ENCODE assay signal across 8 cellular contexts in the genomic region with DNA sequence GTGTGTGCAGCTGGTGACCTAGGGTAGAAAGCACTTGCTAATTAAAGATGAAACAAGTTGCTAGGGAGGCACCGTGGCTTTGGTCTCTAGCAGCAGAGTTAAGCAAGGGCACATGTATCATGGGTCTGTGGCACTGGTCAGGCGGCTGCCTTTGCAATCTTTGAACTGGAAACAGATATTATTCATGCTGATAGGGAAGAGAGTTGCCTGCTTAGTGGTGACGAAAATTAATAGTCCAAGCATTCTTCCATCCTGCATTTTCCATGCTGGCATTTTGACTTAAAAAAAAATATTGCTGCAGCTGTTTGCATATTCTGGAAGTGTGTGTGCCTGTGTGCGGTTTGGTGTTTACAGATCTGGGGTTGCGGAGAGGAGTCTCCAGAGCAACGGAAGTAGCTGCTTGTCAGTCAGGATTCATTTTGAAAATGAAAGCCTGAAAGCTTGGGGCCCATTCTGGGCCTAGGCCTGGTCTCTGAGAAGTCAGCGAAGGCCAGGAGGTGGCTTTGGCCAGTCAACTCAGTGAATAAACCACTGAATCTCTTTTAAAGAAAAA. TPM values are rescaled to one million over a fixed set of nuclear protein-coding genes. Genes with fewer than 3 reads are reported as not detected.
DNase-seq lines count a peak whose midpoint lies in the region; ATAC-seq and TF ChIP-seq lines count a peak whose summit lies in the region.

No MANE protein-coding gene starts in this region.

- peak overlapping the region; percentile 55 for H3K4me3 ChIP-seq in CD8-positive, alpha-beta memory T cell (ENCODE audit: low read length)
- peak overlapping the region; percentile 25 for H3K4me3 ChIP-seq in Jurkat, Clone E6-1 (ENCODE audit: low read length)
- H3K4me3 ChIP-seq in thyroid gland (replicated peaks in 1 of 3) = no peak overlapping the region

- CTCF ChIA-PET in CD8-positive, alpha-beta memory T cell (lab: Charles Lee) = interaction anchor here (0.9 to 1.7 kb wide), 5 partner anchors 13 to 240 kb away, joined by 3 to 5 read pairs (median 3); a partner anchor contains a TSS

- no peak for TF ChIP-seq CTCF in neural crest cell (conservative IDR thresholded peaks at IDR 0.05)
- no peak for TF ChIP-seq CTCF in thyroid gland (IDR thresholded peaks at IDR 0.05)

- peak; percentile 62 for ATAC-seq in GM21423 (IDR thresholded peaks at IDR 0.05; ENCODE audit: unreplicated experiment)

- no peaks in the 10 kb centered on the region for H3K27me3 ChIP-seq in CD8-positive, alpha-beta memory T cell (ENCODE audit: insufficient read depth, low read length, poor library complexity, severe bottlenecking)
- no peaks in the 10 kb centered on the region for H3K27me3 ChIP-seq in thyroid gland

- no peak for TF ChIP-seq POLR2A in thyroid gland (IDR thresholded peaks at IDR 0.05)

- WGBS in thyroid gland, 2 donors = 83 to 87% methylated on average over 7 of the region's 7 CpGs

- peak; percentile 12 to 76 (median 72) for DNase-seq in CD8-positive, alpha-beta memory T cell
- peak; percentile 80 for DNase-seq in Jurkat, Clone E6-1 (ENCODE audit: low read depth, low spot score)
- DNase-seq in activated T-cell treated with anti-CD3 and anti-CD28 coated beads for 24 hours (ENCODE audit: low read depth) (peak; percentile 40), neural crest cell (ENCODE audit: low read depth, low spot score) (no peak), thyroid gland (no peak), SW 1271 (lab: John Stamatoyannopoulos, UW) (no peak), NCI-H446 treated with DMSO at 0.1 percent for 48 hours (lab: John Stamatoyannopoulos, UW) (no peak)

- peak overlapping the region; percentile 44 for H3K27ac ChIP-seq in CD8-positive, alpha-beta memory T cell (ENCODE audit: low read depth, low read length)
- no peak overlapping the region for H3K27ac ChIP-seq in thyroid gland

- H3K27ac Mint-ChIP-seq in CD8-positive, alpha-beta memory T cell = peak overlapping the region; percentile 90 to 98 (median 94)
- H3K27ac Mint-ChIP-seq in neural crest cell (ENCODE audit: unreplicated experiment) = no peak overlapping the region

- H3K36me3 ChIP-seq in CD8-positive, alpha-beta memory T cell (ENCODE audit: insufficient read depth, low read length) = no peaks in the 10 kb centered on the region
- no peaks in the 10 kb centered on the region for H3K36me3 ChIP-seq in thyroid gland

- no peaks in the 10 kb centered on the region for H3K9me3 Mint-ChIP-seq in CD8-positive, alpha-beta memory T cell
- H3K9me3 Mint-ChIP-seq in neural crest cell = no peaks in the 10 kb centered on the region

- intact Hi-C loops in thyroid gland (cut with DNase I) = no loop called here

- peak overlapping the region; percentile 57 to 85 (median 75) for H3K4me3 Mint-ChIP-seq in CD8-positive, alpha-beta memory T cell
- peak overlapping the region; percentile 67 for H3K4me3 Mint-ChIP-seq in neural crest cell

- peaks cover 0 to 2% (median 0%) of the 10 kb centered on the region in 3 donors for H3K36me3 Mint-ChIP-seq in CD8-positive, alpha-beta memory T cell
- peaks cover 6% of the 10 kb centered on the region for H3K36me3 Mint-ChIP-seq in neural crest cell (ENCODE audit: low read depth)

- POLR2A ChIA-PET in CD8-positive, alpha-beta memory T cell (lab: Charles Lee) = interaction anchor here (0.8 to 3.3 kb wide), 4 partner anchors 35 to 150 kb away, joined by 4 to 19 read pairs (median 6); a partner anchor contains a TSS

- peaks cover 43% of the 10 kb centered on the region for H3K4me1 ChIP-seq in CD8-positive, alpha-beta memory T cell (ENCODE audit: insufficient read depth, low read length)
- H3K4me1 ChIP-seq in thyroid gland = no peaks in the 10 kb centered on the region

- H3K4me1 Mint-ChIP-seq in CD8-positive, alpha-beta memory T cell = peaks cover 39 to 54% (median 44%) of the 10 kb centered on the region in 3 donors
- peaks cover 19% of the 10 kb centered on the region for H3K4me1 Mint-ChIP-seq in neural crest cell

- peaks cover 0 to 2% of the 10 kb centered on the region in 2 donors for H3K27me3 Mint-ChIP-seq in CD8-positive, alpha-beta memory T cell
- peaks cover 31% of the 10 kb centered on the region for H3K27me3 Mint-ChIP-seq in neural crest cell (ENCODE audit: low read depth)

- no peaks in the 10 kb centered on the region for H3K9me3 ChIP-seq in CD8-positive, alpha-beta memory T cell (ENCODE audit: low read length)
- H3K9me3 ChIP-seq in thyroid gland = no peaks in the 10 kb centered on the region

RNA-seq across cellular contexts. Expression of a gene that starts 2.3 kb away (rescaled TPM):
- under 1 TPM; 0.33 to 0.55 TPM for total RNA-seq in CD8-positive, alpha-beta memory T cell
- polyA plus RNA-seq in CD8-positive, alpha-beta memory T cell = 0.84 TPM
- not detected for polyA plus RNA-seq in Jurkat, Clone E6-1 (2012; ENCODE audit: insufficient read depth, insufficient read length)
- total RNA-seq in neural crest cell = 0.32 and 0.40 TPM in 2 replicates
- not detected for total RNA-seq in thyroid gland

RNA-seq across cellular contexts. Expression of a gene that starts 35.4 kb away (rescaled TPM):
- total RNA-seq in CD8-positive, alpha-beta memory T cell = 1,000 to 10,000 TPM; 2,337 to 2,451 TPM
- 3,498 TPM for polyA plus RNA-seq in CD8-positive, alpha-beta memory T cell
- polyA plus RNA-seq in Jurkat, Clone E6-1 (2012; ENCODE audit: insufficient read depth, insufficient read length) = 3,399 TPM
- total RNA-seq in neural crest cell = 2,047 and 2,088 TPM in 2 replicates
- total RNA-seq in thyroid gland = 1,000 to 10,000 TPM in 3 of 4 donors, 100 to 1,000 TPM in 1; 609 to 3,222 (median 2,121) TPM

Comparison
In these comparisons a context has a peak if more than half of its experiments do, and no peak if none do; other contexts are left out.
1. DNase-seq: peak in CD8-positive, alpha-beta memory T cell (5 of 5), Jurkat, Clone E6-1 (single experiment) and activated T-cell treated with anti-CD3 and anti-CD28 coated beads for 24 hours (single experiment); none in neural crest cell (single experiment), thyroid gland (0 of 2), SW 1271 (0 of 2) and NCI-H446 treated with DMSO at 0.1 percent for 48 hours (single experiment).
2. H3K4me3 ChIP-seq: peak in CD8-positive, alpha-beta memory T cell (single experiment) and Jurkat, Clone E6-1 (single experiment); none in thyroid gland (0 of 3).